6 cellular contexts compared by ENCODE assay signal in genomic region chr1:93868492-93868891, GRCh38. TPM values are rescaled to one million over a fixed set of nuclear protein-coding genes. Genes with fewer than 3 reads are reported as not detected.
A peak's percentile ranks its signal among the peaks of the same experiment; 100 is the strongest.
DNase-seq lines count a peak whose midpoint lies in the region; ATAC-seq, FAIRE-seq and TF ChIP-seq lines count a peak whose summit lies in the region.
"Not testable (repeated sequence)": the region's sequence is repeated elsewhere in the genome, so short reads cannot be mapped to it uniquely, and the experiment has no call there.

No MANE protein-coding gene starts in this region.

- FAIRE-seq in K562 (lab: Jason Lieb, UNC): not testable (repeated sequence)

- H3K4me1 ChIP-seq in CD4-positive, CD25-positive, alpha-beta regulatory T cell (ENCODE audit: control insufficient read depth, insufficient read depth, low read length, poor library complexity, severe bottlenecking); HEK293 (ENCODE audit: control insufficient read depth, insufficient read depth, low read length); K562 (replicated peaks in 1 of 2; ENCODE audit: control insufficient read depth in 2 of 2, insufficient read depth in 2 of 2, low read length in 2 of 2): not testable (repeated sequence)

- not testable (repeated sequence) for TF ChIP-seq RAD21 in K562 (CRISPR knock-in tag; conservative IDR thresholded peaks at IDR 0.05 in 1 of 2, IDR thresholded peaks at IDR 0.05 in 1 of 2)

- H3K4me3 Mint-ChIP-seq in CD4-positive, CD25-positive, alpha-beta regulatory T cell; activated CD4-positive, alpha-beta T cell treated with anti-CD3 and anti-CD28 coated beads for 36 hours; activated T-cell treated with anti-CD3 and anti-CD28 coated beads, Interleukin-2, amount 50 U/mL, for 24 hours; memory B cell: not testable (repeated sequence)

- not testable (repeated sequence) for TF ChIP-seq EP300 in K562 (IDR thresholded peaks at IDR 0.05; ENCODE audit: low read length)

- H4K20me1 ChIP-seq in K562 (replicated peaks; ENCODE audit: control insufficient read depth, insufficient read depth, low read length): not testable (repeated sequence)

- not testable (repeated sequence) for BruUV-seq in K562 (replicated peaks; lab: Mats Ljungman, UMichigan)

- H3K9me3 ChIP-seq in CD4-positive, CD25-positive, alpha-beta regulatory T cell (ENCODE audit: control insufficient read depth in 2 of 2, low read length in 2 of 2); HEK293 (ENCODE audit: control insufficient read depth, insufficient read depth, low read depth, low read length); K562 (replicated peaks; ENCODE audit: control insufficient read depth, insufficient read depth, low read depth, low read length): not testable (repeated sequence)

- H3K27me3 Mint-ChIP-seq in CD4-positive, CD25-positive, alpha-beta regulatory T cell; activated CD4-positive, alpha-beta T cell treated with anti-CD3 and anti-CD28 coated beads for 36 hours; activated T-cell treated with anti-CD3 and anti-CD28 coated beads, Interleukin-2, amount 50 U/mL, for 24 hours; memory B cell: not testable (repeated sequence)

- H3K9me1 ChIP-seq in K562 (ENCODE audit: control insufficient read depth, insufficient read depth, low read length): not testable (repeated sequence)

- not testable (repeated sequence) for H3K9ac ChIP-seq in K562 (ENCODE audit: insufficient read depth in 1 of 2, low read depth in 2 of 2, low read length in 2 of 2)

- 100% methylated on average over 1 of the region's 1 CpG for WGBS in K562 (ENCODE audit: insufficient coverage, low coverage, missing lambda C conversion rate)

- peaks cover 38% of the 10 kb centered on the region for H3K36me3 Mint-ChIP-seq in CD4-positive, CD25-positive, alpha-beta regulatory T cell
- peaks cover 40% of the 10 kb centered on the region for H3K36me3 Mint-ChIP-seq in activated CD4-positive, alpha-beta T cell treated with anti-CD3 and anti-CD28 coated beads for 36 hours (ENCODE audit: low read depth)
- peaks cover 71% of the 10 kb centered on the region for H3K36me3 Mint-ChIP-seq in activated T-cell treated with anti-CD3 and anti-CD28 coated beads, Interleukin-2, amount 50 U/mL, for 24 hours (ENCODE audit: low read depth)
- peaks cover 26% of the 10 kb centered on the region for H3K36me3 Mint-ChIP-seq in memory B cell

- not testable (repeated sequence) for DNase-seq in CD4-positive, CD25-positive, alpha-beta regulatory T cell; activated CD4-positive, alpha-beta T cell treated with anti-CD3 and anti-CD28 coated beads for 36 hours; activated T-cell treated with anti-CD3 and anti-CD28 coated beads, Interleukin-2, amount 50 U/mL, for 24 hours; K562 (ENCODE audit: extremely low read depth in 1 of 4, low spot score in 3 of 4); memory B cell (ENCODE audit: low spot score in 2 of 2)

- peaks cover 59% of the 10 kb centered on the region for H3K36me3 ChIP-seq in CD4-positive, CD25-positive, alpha-beta regulatory T cell (ENCODE audit: control insufficient read depth, insufficient read depth, low read length)
- H3K36me3 ChIP-seq in HEK293 (ENCODE audit: control insufficient read depth in 2 of 2, insufficient read depth in 1 of 2, low read length in 2 of 2) (peaks cover 32 to 59% of the 10 kb centered on the region in 2 experiments), K562 (ENCODE audit: control insufficient read depth, insufficient read depth, low read length) (peaks cover 50% of the 10 kb centered on the region)

- H3K27ac ChIP-seq in CD4-positive, CD25-positive, alpha-beta regulatory T cell (ENCODE audit: insufficient read depth, low read length, poor library complexity, severe bottlenecking); HEK293 (ENCODE audit: extremely low read depth, low read depth, low read length); K562 (ENCODE audit: extremely low read depth, low read depth, low read length): not testable (repeated sequence)

- H3K4me1 Mint-ChIP-seq in CD4-positive, CD25-positive, alpha-beta regulatory T cell: peaks cover 3 to 27% (median 5%) of the 10 kb centered on the region in 4 donors
- not testable (repeated sequence) for H3K4me1 Mint-ChIP-seq in activated CD4-positive, alpha-beta T cell treated with anti-CD3 and anti-CD28 coated beads for 36 hours; activated T-cell treated with anti-CD3 and anti-CD28 coated beads, Interleukin-2, amount 50 U/mL, for 24 hours (ENCODE audit: low read depth); memory B cell

- in situ Hi-C loops in K562 (cut with MboI): loop anchor here (25.0 kb wide), 1 partner anchor 1006 kb away; no protein-coding TSS in a partner anchor

- H3K27ac Mint-ChIP-seq in CD4-positive, CD25-positive, alpha-beta regulatory T cell: peak overlapping the region in 2 of 3 donors; percentile 57 to 82
- peak overlapping the region; percentile 12 for H3K27ac Mint-ChIP-seq in activated CD4-positive, alpha-beta T cell treated with anti-CD3 and anti-CD28 coated beads for 36 hours
- H3K27ac Mint-ChIP-seq in activated T-cell treated with anti-CD3 and anti-CD28 coated beads, Interleukin-2, amount 50 U/mL, for 24 hours: peak overlapping the region; percentile 77
- peak overlapping the region; percentile 25 for H3K27ac Mint-ChIP-seq in memory B cell

- intact Hi-C loops in activated CD4-positive, alpha-beta T cell treated with anti-CD3 and anti-CD28 coated beads for 36 hours (cut with DNase I, micrococcal nuclease); K562 (cut with micrococcal nuclease): not testable (repeated sequence)

- H3K79me2 ChIP-seq in K562 (ENCODE audit: control insufficient read depth, insufficient read depth, low read length): not testable (repeated sequence)

- CTCF ChIA-PET in HEK293 (lab: Yijun Ruan, JAX): interaction anchor here (0.5 kb wide), 1 partner anchor 835 kb away, joined by 3 read pairs; no protein-coding TSS in a partner anchor
- CTCF ChIA-PET in activated CD4-positive, alpha-beta T cell treated with anti-CD3 and anti-CD28 coated beads for 36 hours (lab: Charles Lee): interaction anchor here (0.7 kb wide), 1 partner anchor 11 kb away, joined by 3 read pairs; no protein-coding TSS in a partner anchor
- CTCF ChIA-PET in K562 (lab: Yijun Ruan, JAX; ENCODE audit: low intra/inter-chr PET ratio): not testable (repeated sequence)

- not testable (repeated sequence) for TF ChIP-seq CTCF in HEK293 (tag by site-specific recombination; IDR thresholded peaks at IDR 0.05); K562 (IDR thresholded peaks at IDR 0.05 in 2 of 3, conservative IDR thresholded peaks at IDR 0.05 in 1 of 3; ENCODE audit: insufficient read depth in 2 of 3, low read depth in 1 of 3, low read length in 3 of 3)

- TF ChIP-seq POLR2A in K562 (conservative IDR thresholded peaks at IDR 0.05): peak; percentile 60; the same call in 1 of the 2 replicates

- not testable (repeated sequence) for H3K4me2 ChIP-seq in K562 (ENCODE audit: insufficient read depth, low read length)

- not testable (repeated sequence) for H3K9me3 Mint-ChIP-seq in CD4-positive, CD25-positive, alpha-beta regulatory T cell; activated CD4-positive, alpha-beta T cell treated with anti-CD3 and anti-CD28 coated beads for 36 hours (ENCODE audit: low read depth); activated T-cell treated with anti-CD3 and anti-CD28 coated beads, Interleukin-2, amount 50 U/mL, for 24 hours; memory B cell

- POLR2A ChIA-PET in HEK293 (lab: Yijun Ruan, JAX); activated CD4-positive, alpha-beta T cell treated with anti-CD3 and anti-CD28 coated beads for 36 hours (lab: Charles Lee): not testable (repeated sequence)
- POLR2A ChIA-PET in K562 (lab: Yijun Ruan, JAX): interaction anchor here (1.1 kb wide), 1 partner anchor 10 kb away, joined by 4 read pairs; the partner anchor contains the start of gene DNTTIP2

- ATAC-seq in CD4-positive, CD25-positive, alpha-beta regulatory T cell (ENCODE audit: low read depth in 2 of 2); activated CD4-positive, alpha-beta T cell treated with anti-CD3 and anti-CD28 coated beads for 36 hours; K562; memory B cell (ENCODE audit: low read depth): not testable (repeated sequence)

- H3K4me3 ChIP-seq in CD4-positive, CD25-positive, alpha-beta regulatory T cell (ENCODE audit: low read depth, low read length); HEK293 (ENCODE audit: low read depth, low read length); K562: not testable (repeated sequence)

- not testable (repeated sequence) for H2AFZ ChIP-seq in K562 (ENCODE audit: low read depth, low read length)

- not testable (repeated sequence) for H3K27me3 ChIP-seq in CD4-positive, CD25-positive, alpha-beta regulatory T cell (ENCODE audit: control insufficient read depth, insufficient read depth, low read length); K562 (ENCODE audit: control insufficient read depth in 2 of 2, insufficient read depth in 2 of 2, low read length in 2 of 2)

RNA-seq across cellular contexts. Expression of gene DNTTIP2, which starts 10.5 kb away (rescaled TPM):
- total RNA-seq in CD4-positive, CD25-positive, alpha-beta regulatory T cell: 77.0 TPM
- polyA plus RNA-seq in CD4-positive, CD25-positive, alpha-beta regulatory T cell: 10 to 100 TPM; 70.4 to 87.2 (median 73.1) TPM
- 10 to 100 TPM; 82.8 to 84.9 TPM for total RNA-seq in activated CD4-positive, alpha-beta T cell treated with anti-CD3 and anti-CD28 coated beads for 36 hours
- total RNA-seq in K562 (2011; cell fraction: chromatin; rRNA removed; ENCODE audit: low replicate concordance): 50.5 and 141 TPM in 2 replicates
- 40.2 and 49.0 TPM in 2 replicates for total RNA-seq in K562 (2011; cell fraction: nucleolus; rRNA removed)
- 77.8 and 89.5 TPM in 2 replicates for total RNA-seq in K562 (2011; cell fraction: nucleoplasm; rRNA removed)
- 50.4 and 59.2 TPM in 2 replicates for total RNA-seq in K562 (2014; rRNA removed)
- 106 and 136 TPM in 2 replicates for total RNA-seq in K562 (2014; rRNA removed; fragmentation: Illumina TruSeq; extraction: Trizol)
- total RNA-seq in K562 (2015; rRNA removed; fragmentation: Illumina TruSeq; extraction: Trizol): 87.9 and 97.0 TPM in 2 replicates
- total RNA-seq in K562 (2021): 85.2 and 91.9 TPM in 2 replicates
- 56.1 and 75.0 TPM in 2 replicates for polyA plus RNA-seq in K562 (2011; rRNA removed)
- 3.9 and 5.5 TPM in 2 replicates for polyA plus RNA-seq in K562 (2011; cell fraction: cytosol; rRNA removed)
- polyA plus RNA-seq in K562 (2011; cell fraction: nucleus; rRNA removed): 140 and 149 TPM in 2 replicates
- polyA plus RNA-seq in K562 (2012): 46.3 and 75.3 TPM in 2 replicates
- 87.6 and 113 TPM in 2 replicates for polyA plus RNA-seq in K562 (2014; fragmentation: Illumina TruSeq; extraction: Trizol)
- polyA plus RNA-seq in K562 (2014; fragmentation: Nextera tagmentation; extraction: Ambion mirVana): 100 to 1,000 TPM; 113 to 138 TPM
- 59.7 and 75.4 TPM in 2 replicates for polyA plus RNA-seq in K562 (2014; rRNA removed)
- polyA minus RNA-seq in K562 (2011; rRNA and poly(A)+ RNA removed): 119 and 126 TPM in 2 replicates
- 15.1 and 17.9 TPM in 2 replicates for polyA minus RNA-seq in K562 (2011; cell fraction: cytosol; rRNA and poly(A)+ RNA removed)
- 31.6 and 79.9 TPM in 2 replicates for polyA minus RNA-seq in K562 (2011; cell fraction: nucleus; rRNA and poly(A)+ RNA removed)

RNA-seq across cellular contexts. Expression of gene GCLM, which starts 40.7 kb away (rescaled TPM):
- total RNA-seq in CD4-positive, CD25-positive, alpha-beta regulatory T cell: 5.5 TPM
- polyA plus RNA-seq in CD4-positive, CD25-positive, alpha-beta regulatory T cell: 10 to 100 TPM in 1 of 4 donors, 1 to 10 TPM in 3; 7.0 to 17.3 (median 9.0) TPM
- 10 to 100 TPM; 12.8 to 19.2 TPM for total RNA-seq in activated CD4-positive, alpha-beta T cell treated with anti-CD3 and anti-CD28 coated beads for 36 hours
- 21.3 and 58.7 TPM in 2 replicates for total RNA-seq in K562 (2011; cell fraction: chromatin; rRNA removed; ENCODE audit: low replicate concordance)
- 21.2 and 23.3 TPM in 2 replicates for total RNA-seq in K562 (2011; cell fraction: nucleolus; rRNA removed)
- 34.2 and 65.9 TPM in 2 replicates for total RNA-seq in K562 (2011; cell fraction: nucleoplasm; rRNA removed)
- total RNA-seq in K562 (2014; rRNA removed) (13.8 and 17.5 TPM in 2 replicates), K562 (2014; rRNA removed; fragmentation: Illumina TruSeq; extraction: Trizol) (38.9 and 43.3 TPM in 2 replicates), K562 (2015; rRNA removed; fragmentation: Illumina TruSeq; extraction: Trizol) (22.3 and 24.5 TPM in 2 replicates), K562 (2021) (39.5 and 41.0 TPM in 2 replicates)
- polyA plus RNA-seq in K562 (2011; rRNA removed) (55.5 and 71.6 TPM in 2 replicates), K562 (2014; fragmentation: Illumina TruSeq; extraction: Trizol) (27.3 and 32.8 TPM in 2 replicates), K562 (2014; fragmentation: Nextera tagmentation; extraction: Ambion mirVana) (1 to 10 TPM; 9.3 to 9.6 TPM), K562 (2014; rRNA removed) (16.2 and 18.2 TPM in 2 replicates)
- polyA plus RNA-seq in K562 (2011; cell fraction: cytosol; rRNA removed): 10.4 and 18.6 TPM in 2 replicates
- polyA plus RNA-seq in K562 (2011; cell fraction: nucleus; rRNA removed): 11.0 and 14.3 TPM in 2 replicates
- polyA plus RNA-seq in K562 (2012): 23.6 and 39.2 TPM in 2 replicates
- 60.9 and 71.0 TPM in 2 replicates for polyA minus RNA-seq in K562 (2011; rRNA and poly(A)+ RNA removed)
- polyA minus RNA-seq in K562 (2011; cell fraction: cytosol; rRNA and poly(A)+ RNA removed): 25.4 and 28.6 TPM in 2 replicates
- 29.9 and 38.1 TPM in 2 replicates for polyA minus RNA-seq in K562 (2011; cell fraction: nucleus; rRNA and poly(A)+ RNA removed)

Comparison
In these comparisons a context has a peak if more than half of its experiments do, and no peak if none do; other contexts are left out.
1. H3K27ac Mint-ChIP-seq: peak in every context shown above with its lines; median percentile 77 in activated T-cell treated with anti-CD3 and anti-CD28 coated beads, Interleukin-2, amount 50 U/mL, for 24 hours; 70 in CD4-positive, CD25-positive, alpha-beta regulatory T cell; 25 in memory B cell; 12 in activated CD4-positive, alpha-beta T cell treated with anti-CD3 and anti-CD28 coated beads for 36 hours.